Comparison of ENCODE assay signal across 19 cellular contexts in genomic region chr10:12539350-12540164, GRCh38.
DNase-seq lines count a peak whose midpoint lies in the region; ATAC-seq, FAIRE-seq and TF ChIP-seq lines count a peak whose summit lies in the region.
"Had no signal": no experiment of that assay in that cellular context is flagged by ENCODE, and none has a peak within 500 bp of the region (broad histone marks: within the 10 kb centered on the region; RNA-seq: fewer than 3 reads in every experiment).

No MANE protein-coding gene starts in this region.

- H3K36me3 Mint-ChIP-seq in effector memory CD8-positive, alpha-beta T cell (ENCODE audit: insufficient read depth) = no peaks in the 10 kb centered on the region
- H3K36me3 Mint-ChIP-seq: activated naive CD8-positive, alpha-beta T cell treated with anti-CD3 and anti-CD28 coated beads for 36 hours had no signal

- H3K36me3 ChIP-seq in pancreas = no peaks in the 10 kb centered on the region
- H3K36me3 ChIP-seq: spleen, vagina had no signal

- no peak for FAIRE-seq in pancreas (lab: Jason Lieb, UNC)
- FAIRE-seq: endometrium, frontal cortex had no signal

- H3K27me3 Mint-ChIP-seq in effector memory CD8-positive, alpha-beta T cell = no peaks in the 10 kb centered on the region
- H3K27me3 Mint-ChIP-seq: activated naive CD8-positive, alpha-beta T cell treated with anti-CD3 and anti-CD28 coated beads for 36 hours had no signal

- no peaks in the 10 kb centered on the region for H3K9me3 Mint-ChIP-seq in effector memory CD8-positive, alpha-beta T cell

- H3K4me3 ChIP-seq in pancreas = no peak overlapping the region
- H3K4me3 ChIP-seq: PC-9, spleen, vagina had no signal

- H3K9me3 ChIP-seq in pancreas = no peaks in the 10 kb centered on the region
- H3K9me3 ChIP-seq: SK-N-SH, spleen, vagina had no signal

- no peak for TF ChIP-seq CTCF in pancreas (IDR thresholded peaks at IDR 0.05)
- no peak for TF ChIP-seq CTCF in foreskin keratinocyte (conservative IDR thresholded peaks at IDR 0.05)

- intact Hi-C loops in pancreas (cut with DNase I) = no loop called here

- H3K27me3 ChIP-seq in pancreas (no peaks in the 10 kb centered on the region), foreskin keratinocyte (no peaks in the 10 kb centered on the region)
- H3K27me3 ChIP-seq: spleen, vagina had no signal

- H3K27ac Mint-ChIP-seq in effector memory CD8-positive, alpha-beta T cell = peak overlapping the region; percentile 45 to 72
- H3K27ac Mint-ChIP-seq: activated naive CD8-positive, alpha-beta T cell treated with anti-CD3 and anti-CD28 coated beads for 36 hours had no signal

- no peak for ATAC-seq in effector memory CD8-positive, alpha-beta T cell (replicated peaks)
- ATAC-seq in pancreas (peak; percentile 18 to 44 (median 39)), foreskin keratinocyte (no peak), HG02588 (IDR thresholded peaks at IDR 0.05; ENCODE audit: unreplicated experiment) (no peak)
- ATAC-seq: HCT116 had no signal

- 62 to 71% methylated on average over 7 of the region's 7 CpGs for WGBS in pancreas, 2 donors

- no peak overlapping the region for H3K27ac ChIP-seq in pancreas
- no peak overlapping the region for H3K27ac ChIP-seq in foreskin keratinocyte
- H3K27ac ChIP-seq: PC-9, spleen, vagina had no signal

- H3K4me1 Mint-ChIP-seq in effector memory CD8-positive, alpha-beta T cell (ENCODE audit: low read depth in 2 of 2) = peaks cover 22 to 39% of the 10 kb centered on the region in 2 donors

- no peak overlapping the region for H3K4me3 Mint-ChIP-seq in effector memory CD8-positive, alpha-beta T cell
- H3K4me3 Mint-ChIP-seq: activated naive CD8-positive, alpha-beta T cell treated with anti-CD3 and anti-CD28 coated beads for 36 hours had no signal

- DNase-seq in NCI-H2171 treated with DMSO at 0.1 percent for 48 hours (lab: John Stamatoyannopoulos, UW) = peak; percentile 38
- DNase-seq in NCI-H2171 (lab: John Stamatoyannopoulos, UW) = no peak
- peak; percentile 50 for DNase-seq in NCI-H1694 treated with DMSO at 0.1 percent for 48 hours (lab: John Stamatoyannopoulos, UW)
- no peak for DNase-seq in effector memory CD8-positive, alpha-beta T cell
- DNase-seq in pancreas = no peak
- DNase-seq in NCI-H1048 (lab: John Stamatoyannopoulos, UW) = no peak
- DNase-seq in foreskin keratinocyte = no peak
- DNase-seq: activated naive CD8-positive, alpha-beta T cell treated with anti-CD3 and anti-CD28 coated beads for 36 hours; activated T-cell treated with anti-CD3 and anti-CD28 coated beads, Interleukin-2, amount 50 U/mL, for 48 hours; occipital lobe; PC-9; SK-N-SH; spleen; stimulated activated naive CD4-positive, alpha-beta T cell treated with Interleukin-2 at 50 U/mL for 16 hours had no signal

- peaks cover 0 to 5% (median 4%) of the 10 kb centered on the region in 3 donors for H3K4me1 ChIP-seq in pancreas
- no peaks in the 10 kb centered on the region for H3K4me1 ChIP-seq in foreskin keratinocyte
- H3K4me1 ChIP-seq: vagina had no signal

Comparison
In these comparisons a context has a peak if more than half of its experiments do, and no peak if none do; other contexts are left out.
1. DNase-seq: peak in NCI-H2171 treated with DMSO at 0.1 percent for 48 hours (single experiment) and NCI-H1694 treated with DMSO at 0.1 percent for 48 hours (single experiment); none in NCI-H2171 (single experiment), effector memory CD8-positive, alpha-beta T cell (0 of 3), pancreas (0 of 6), NCI-H1048 (single experiment) and foreskin keratinocyte (0 of 2).
2. ATAC-seq: peak in pancreas (4 of 4); none in effector memory CD8-positive, alpha-beta T cell (single experiment), foreskin keratinocyte (single experiment) and HG02588 (single experiment).